In the genomic region with DNA sequence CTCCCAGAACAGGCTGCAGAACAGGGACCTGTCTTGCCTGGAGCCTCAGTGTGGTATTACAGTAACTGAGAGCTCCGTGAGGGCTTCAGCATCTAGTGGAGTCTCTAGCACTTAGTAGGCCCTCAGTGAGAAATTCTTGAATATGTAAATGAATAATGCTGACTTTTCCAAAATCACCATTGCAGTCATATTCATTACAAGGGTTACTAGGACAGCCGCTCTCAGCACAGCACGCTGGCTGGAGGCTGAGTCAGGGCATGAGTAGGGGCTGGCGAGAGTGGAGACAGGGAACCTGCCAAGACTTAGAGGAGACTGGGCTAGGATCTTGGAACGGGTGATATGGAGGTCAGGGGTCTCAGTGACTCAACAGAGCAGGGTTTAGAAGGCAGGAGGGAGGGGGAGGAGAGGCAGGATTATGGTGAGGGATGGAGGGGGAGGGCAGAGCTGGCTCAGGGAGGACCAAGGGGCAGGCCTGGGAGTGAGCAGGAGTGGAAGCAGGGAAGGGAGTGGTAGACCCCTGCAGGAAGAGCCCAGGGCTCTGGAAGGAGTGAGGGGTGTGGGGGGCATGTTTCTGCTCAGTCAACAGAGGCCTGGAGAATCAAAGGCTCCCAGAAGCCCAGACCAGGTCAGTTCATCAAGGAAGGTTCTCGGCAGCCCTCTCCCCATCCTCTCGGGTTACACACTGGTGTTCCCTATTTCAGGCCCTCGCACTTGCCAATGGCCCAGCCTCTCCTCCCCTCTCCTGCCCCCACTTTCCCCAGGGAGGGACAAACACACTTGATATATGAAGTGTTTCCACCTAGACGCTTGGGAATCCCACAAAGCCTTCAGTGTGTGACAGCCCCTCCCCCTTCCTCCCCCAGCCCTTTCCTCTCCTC, we compare ENCODE assay signal across 9 cellular contexts. TPM values are rescaled to one million over a fixed set of nuclear protein-coding genes. Genes with fewer than 3 reads are reported as not detected.
DNase-seq lines count a peak whose midpoint lies in the region; ATAC-seq and TF ChIP-seq lines count a peak whose summit lies in the region.
"Had no signal": no experiment of that assay in that cellular context is flagged by ENCODE, and none has a peak within 500 bp of the region (broad histone marks: within the 10 kb centered on the region; RNA-seq: fewer than 3 reads in every experiment).

No MANE protein-coding gene starts in this region.

- peak overlapping the region; percentile 54 for H3K27ac ChIP-seq in ectodermal cell (ENCODE audit: insufficient read depth, low read depth, low read length, poor library complexity, severe bottlenecking)

- H3K4me3 ChIP-seq in ectodermal cell (ENCODE audit: insufficient read depth, low read depth, low read length), result no peak overlapping the region

- H3K9me3 Mint-ChIP-seq in nephron progenitor cell, result no peaks in the 10 kb centered on the region

- peaks cover 17% of the 10 kb centered on the region for H3K4me1 ChIP-seq in ectodermal cell (ENCODE audit: control insufficient read depth, insufficient read depth, low read length)

- 51 to 52% methylated on average over 9 of the region's 9 CpGs for WGBS in ectodermal cell, 2 experiments

- peak overlapping the region; percentile 54 for H3K4me3 Mint-ChIP-seq in nephron progenitor cell

- H3K36me3 ChIP-seq in ectodermal cell (ENCODE audit: control insufficient read depth, insufficient read depth, low read length), result no peaks in the 10 kb centered on the region

- no peaks in the 10 kb centered on the region for H3K9me3 ChIP-seq in ectodermal cell (ENCODE audit: control insufficient read depth, low read length)

- H3K36me3 Mint-ChIP-seq in nephron progenitor cell (ENCODE audit: low read depth), result no peaks in the 10 kb centered on the region

- peak; percentile 84 for DNase-seq in AG09319 (ENCODE audit: extremely low read depth, low read depth)
- DNase-seq in M059J (ENCODE audit: low read depth), result peak; percentile 96
- peak; percentile 75 for DNase-seq in nephron progenitor cell
- DNase-seq in DMS 273 (lab: John Stamatoyannopoulos, UW; ENCODE audit: unreplicated experiment), result no peak
- no peak for DNase-seq in KBM-7
- DNase-seq in stimulated activated CD4-positive, alpha-beta T cell treated with anti-CD3 and anti-CD28 coated beads, Interleukin-1b, Interleukin-23, amount 100 ng/mL, for 48 hours, result no peak

- H3K27ac Mint-ChIP-seq in nephron progenitor cell, result peak overlapping the region; percentile 84

- in situ Hi-C loops in KBM-7 (cut with MboI; ENCODE audit: low pct_unique_long_range_greater_than_20kb, low sequenced_read_pairs), result no loop called here

- TF ChIP-seq CTCF in AG09319 (IDR thresholded peaks at IDR 0.05; ENCODE audit: low read depth, low read length) (no peak), nephron progenitor cell (IDR thresholded peaks at IDR 0.05) (no peak)

- no peaks in the 10 kb centered on the region for H3K27me3 ChIP-seq in ectodermal cell (ENCODE audit: control insufficient read depth, insufficient read depth, low read length, poor library complexity, severe bottlenecking)

- peaks cover 80% of the 10 kb centered on the region for H3K4me1 Mint-ChIP-seq in nephron progenitor cell

- no peaks in the 10 kb centered on the region for H3K27me3 Mint-ChIP-seq in nephron progenitor cell (ENCODE audit: low read depth, poor library complexity)

- ATAC-seq in HG02885 (IDR thresholded peaks at IDR 0.05; ENCODE audit: poor library complexity, unreplicated experiment), result no peak
- ATAC-seq: activated CD4-positive, CD25-positive, alpha-beta regulatory T cell treated with anti-CD3 and anti-CD28 coated beads, Interleukin-2, amount 50 U/mL, for 24 hours had no signal

RNA-seq across cellular contexts. Expression of a gene that starts 42.3 kb away (rescaled TPM):
- 22.4 and 41.3 TPM in 2 replicates for total RNA-seq in M059J (2014; rRNA removed; shearing (Covaris generic))
- polyA plus RNA-seq in ectodermal cell (2013, experiment 1 of 4), result 101 TPM
- polyA plus RNA-seq in ectodermal cell (2013, experiment 2 of 4), result 101 TPM
- polyA plus RNA-seq in ectodermal cell (2013, experiment 3 of 4), result 90.1 TPM
- polyA plus RNA-seq in ectodermal cell (2013, experiment 4 of 4), result 92.5 TPM

RNA-seq across cellular contexts. Expression of a gene that starts 56.7 kb away (rescaled TPM):
- not detected in 2 replicates for total RNA-seq in M059J (2014; rRNA removed; shearing (Covaris generic))
- 3.4 TPM for polyA plus RNA-seq in ectodermal cell (2013, experiment 1 of 4)
- 2.5 TPM for polyA plus RNA-seq in ectodermal cell (2013, experiment 2 of 4)
- 3.6 TPM for polyA plus RNA-seq in ectodermal cell (2013, experiment 3 of 4)
- polyA plus RNA-seq in ectodermal cell (2013, experiment 4 of 4), result 3.5 TPM

Comparison
In these comparisons a context has a peak if more than half of its experiments do, and no peak if none do; other contexts are left out.
1. DNase-seq: peak in AG09319 (single experiment), M059J (single experiment) and nephron progenitor cell (single experiment); none in DMS 273 (single experiment), KBM-7 (single experiment) and stimulated activated CD4-positive, alpha-beta T cell treated with anti-CD3 and anti-CD28 coated beads, Interleukin-1b, Interleukin-23, amount 100 ng/mL, for 48 hours (single experiment).